In genomic region chr11:3737386-3737933, GRCh38 we compare ENCODE assay signal across 31 cellular contexts.
"Had no signal": no experiment of that assay in that cellular context is flagged by ENCODE, and none has a peak within 500 bp of the region (broad histone marks: within the 10 kb centered on the region; RNA-seq: fewer than 3 reads in every experiment).

No MANE protein-coding gene starts in this region.

- H3K4me3 ChIP-seq: breast epithelium, esophagus muscularis mucosa, heart left ventricle, pancreas, prostate gland, smooth muscle cell, stomach, thyroid gland, upper lobe of left lung, vagina had no signal

- H3K27ac ChIP-seq: esophagus muscularis mucosa, foreskin keratinocyte, heart left ventricle, pancreas, prostate gland, stomach, thyroid gland, vagina had no signal

- H3K27me3 ChIP-seq: breast epithelium, esophagus muscularis mucosa, foreskin keratinocyte, heart left ventricle, pancreas, stomach, thyroid gland, upper lobe of left lung, vagina had no signal

- H3K27ac Mint-ChIP-seq: activated B cell treated with CpG ODN at 0.5 μM for 24 hours; activated CD4-positive, alpha-beta T cell treated with anti-CD3 and anti-CD28 coated beads for 36 hours; activated naive CD4-positive, alpha-beta T cell treated with anti-CD3 and anti-CD28 coated beads, Interleukin-2, amount 10 ng/mL, durations not matched to agents 7 days and 5 days; activated naive CD8-positive, alpha-beta T cell treated with anti-CD3 and anti-CD28 coated beads, Interleukin-2, amount 50 U/mL, for 24 hours; stimulated activated naive B cell treated with anti-CD40 and anti-IgM and Interleukin-4, amounts not matched to agents 10 μg/mL and 1 μg/mL and 100 μg/mL, for 72 hours had no signal

- H3K4me1 Mint-ChIP-seq: activated B cell treated with CpG ODN at 0.5 μM for 24 hours; activated naive CD8-positive, alpha-beta T cell treated with anti-CD3 and anti-CD28 coated beads, Interleukin-2, amount 50 U/mL, for 24 hours; neural crest cell; stimulated activated naive B cell treated with anti-CD40 and anti-IgM and Interleukin-4, amounts not matched to agents 10 μg/mL and 1 μg/mL and 100 μg/mL, for 72 hours had no signal

- H3K9me3 ChIP-seq: breast epithelium, esophagus muscularis mucosa, heart left ventricle, pancreas, prostate gland, stomach, thyroid gland, upper lobe of left lung, vagina had no signal

- DNase-seq: activated B cell treated with CpG ODN at 0.5 μM for 24 hours; activated CD4-positive, alpha-beta T cell treated with anti-CD3 and anti-CD28 coated beads for 36 hours; activated CD4-positive, alpha-beta T cell treated with anti-CD3 and anti-CD28 coated beads, Interleukin-2, amount 50 U/mL, for 4 hours; activated gamma-delta T cell; activated naive CD4-positive, alpha-beta T cell treated with anti-CD3 and anti-CD28 coated beads, Interleukin-2, amount 10 ng/mL, durations not matched to agents 7 days and 5 days; activated naive CD8-positive, alpha-beta T cell treated with anti-CD3 and anti-CD28 coated beads, Interleukin-2, amount 50 U/mL, for 24 hours; central memory CD4-positive, alpha-beta T cell; foreskin keratinocyte; heart left ventricle; hypothalamus; immature natural killer cell; kidney; left colon; midbrain; naive thymus-derived CD4-positive, alpha-beta T cell; nucleus accumbens; stimulated activated CD4-positive, alpha-beta T cell treated with anti-CD3 and anti-CD28 coated beads, Interleukin-15, amount 100 ng/mL, for 24 hours; stimulated activated CD4-positive, alpha-beta T cell treated with anti-CD3 and anti-CD28 coated beads, Interleukin-2, amount 100 ng/mL, for 24 hours; stimulated activated naive B cell treated with anti-CD40 and anti-IgM and Interleukin-4, amounts not matched to agents 10 μg/mL and 1 μg/mL and 100 μg/mL, for 72 hours; stomach; T-helper 2 cell; thyroid gland; upper lobe of left lung had no signal

- H3K4me3 Mint-ChIP-seq: activated B cell treated with CpG ODN at 0.5 μM for 24 hours; activated CD4-positive, alpha-beta T cell treated with anti-CD3 and anti-CD28 coated beads for 36 hours; activated naive CD4-positive, alpha-beta T cell treated with anti-CD3 and anti-CD28 coated beads, Interleukin-2, amount 10 ng/mL, durations not matched to agents 7 days and 5 days; activated naive CD8-positive, alpha-beta T cell treated with anti-CD3 and anti-CD28 coated beads, Interleukin-2, amount 50 U/mL, for 24 hours; dendritic cell treated with granulocyte-macrophage colony-stimulating factor and Interleukin-4, amounts not matched to agents 40 ng/mL and 50 ng/mL, for 4 days; immature natural killer cell; naive thymus-derived CD4-positive, alpha-beta T cell; neural crest cell; stimulated activated naive B cell treated with anti-CD40 and anti-IgM and Interleukin-4, amounts not matched to agents 10 μg/mL and 1 μg/mL and 100 μg/mL, for 72 hours had no signal

- H3K36me3 ChIP-seq: prostate gland had no signal

- ATAC-seq: activated CD4-positive, alpha-beta T cell treated with anti-CD3 and anti-CD28 coated beads for 36 hours; activated naive CD8-positive, alpha-beta T cell treated with anti-CD3 and anti-CD28 coated beads, Interleukin-2, amount 50 U/mL, for 24 hours; foreskin keratinocyte; heart left ventricle; left colon; naive thymus-derived CD4-positive, alpha-beta T cell; pancreas; stimulated activated naive B cell treated with anti-CD40 and anti-IgM and Interleukin-4, amounts not matched to agents 10 μg/mL and 1 μg/mL and 100 μg/mL, for 72 hours had no signal

- H3K27me3 Mint-ChIP-seq: activated B cell treated with CpG ODN at 0.5 μM for 24 hours; activated CD4-positive, alpha-beta T cell treated with anti-CD3 and anti-CD28 coated beads for 36 hours; activated naive CD4-positive, alpha-beta T cell treated with anti-CD3 and anti-CD28 coated beads, Interleukin-2, amount 10 ng/mL, durations not matched to agents 7 days and 5 days; activated naive CD8-positive, alpha-beta T cell treated with anti-CD3 and anti-CD28 coated beads, Interleukin-2, amount 50 U/mL, for 24 hours; dendritic cell treated with granulocyte-macrophage colony-stimulating factor and Interleukin-4, amounts not matched to agents 40 ng/mL and 50 ng/mL, for 4 days; naive thymus-derived CD4-positive, alpha-beta T cell; stimulated activated naive B cell treated with anti-CD40 and anti-IgM and Interleukin-4, amounts not matched to agents 10 μg/mL and 1 μg/mL and 100 μg/mL, for 72 hours had no signal
